In the genomic region with DNA sequence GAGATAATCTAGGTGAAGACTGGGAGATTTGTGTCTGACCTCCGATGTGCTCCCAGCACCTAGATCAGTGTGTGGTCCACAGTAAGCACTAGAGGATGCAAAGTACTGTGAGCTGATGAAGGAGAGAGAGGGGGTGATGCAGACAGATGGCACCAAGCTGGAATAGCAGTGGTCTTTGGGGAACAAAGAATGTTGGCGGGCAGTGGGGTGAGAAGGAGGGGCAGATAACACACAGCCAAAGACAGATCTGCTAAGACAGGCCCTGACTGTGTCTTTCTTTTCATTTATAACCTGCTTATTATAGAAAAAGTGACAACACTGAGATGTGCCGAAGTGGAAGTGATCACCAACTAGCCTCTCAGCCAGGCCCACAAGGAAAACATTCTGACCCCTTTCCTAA, we compare ENCODE assay signal across 14 cellular contexts. TPM values are rescaled to one million over a fixed set of nuclear protein-coding genes. Genes with fewer than 3 reads are reported as not detected.
A peak's percentile ranks its signal among the peaks of the same experiment; 100 is the strongest.
DNase-seq lines count a peak whose midpoint lies in the region; ATAC-seq and TF ChIP-seq lines count a peak whose summit lies in the region.
"Had no signal": no experiment of that assay in that cellular context is flagged by ENCODE, and none has a peak within 500 bp of the region (broad histone marks: within the 10 kb centered on the region; RNA-seq: fewer than 3 reads in every experiment).

No MANE protein-coding gene starts in this region.

- peak overlapping the region; percentile 85; the same call in 2 of the 3 replicates for H2BK15ac ChIP-seq in IMR-90 (ENCODE audit: low read depth, low read length)

- TF ChIP-seq POLR2A in IMR-90 (IDR thresholded peaks at IDR 0.05; ENCODE audit: low read depth, low read length): no peak

- H2AK9ac ChIP-seq in IMR-90 (replicated peaks; ENCODE audit: low read depth, low read length, poor library complexity): peak overlapping the region; percentile 89

- no peaks in the 10 kb centered on the region for H3K9me3 ChIP-seq in IMR-90 (ENCODE audit: control insufficient read depth, insufficient read depth, low read length)
- no peaks in the 10 kb centered on the region for H3K9me3 ChIP-seq in lung (ENCODE audit: control insufficient read depth in 2 of 2, insufficient read depth in 1 of 2, low read length in 1 of 2)
- H3K9me3 ChIP-seq in BE2C: no peaks in the 10 kb centered on the region

- H4K5ac ChIP-seq in IMR-90 (ENCODE audit: low read depth, low read length): peak overlapping the region; percentile 87

- peak overlapping the region; percentile 97 for H3K14ac ChIP-seq in IMR-90 (replicated peaks; ENCODE audit: low read depth, low read length)

- H2BK20ac ChIP-seq in IMR-90 (ENCODE audit: low read depth, low read length): peak overlapping the region; percentile 94

- peak overlapping the region; percentile 63 to 79 for H4K8ac ChIP-seq in IMR-90 (ENCODE audit: low read depth in 2 of 2, low read length in 2 of 2)

- H4K91ac ChIP-seq in IMR-90 (ENCODE audit: insufficient read depth, low read depth, low read length): peak overlapping the region; percentile 97

- DNase-seq in IMR-90 (no peak), lung (ENCODE audit: low spot score) (no peak), substantia nigra (lab: John Stamatoyannopoulos, UW) (no peak), NCI-H446 (lab: John Stamatoyannopoulos, UW) (no peak), GM10248 (ENCODE audit: extremely low spot score) (no peak), BE2C (no peak)
- DNase-seq: activated T-cell treated with anti-CD3 and anti-CD28 coated beads, Interleukin-2, amount 50 U/mL, for 1 hour; KG1; NCI-H1930; NK-92 treated with Interleukin-12 subunit alpha and Interleukin-12 subunit beta, amount 100 ng/mL, for 24 hours; stimulated activated CD8-positive, alpha-beta memory T cell treated with anti-CD3 and anti-CD28 coated beads, Interleukin-4, amount 100 ng/mL, for 48 hours had no signal

- peak overlapping the region; percentile 94 for H3K23ac ChIP-seq in IMR-90 (ENCODE audit: low read depth, low read length)

- TF ChIP-seq CTCF in IMR-90 (conservative IDR thresholded peaks at IDR 0.05; ENCODE audit: low read depth, low read length) (no peak), lung (IDR thresholded peaks at IDR 0.05; ENCODE audit: control extremely low read depth, extremely low read depth) (no peak), GM10248 (IDR thresholded peaks at IDR 0.05; ENCODE audit: control extremely low read depth, extremely low read depth, low read depth, missing control alignments) (no peak), BE2C (IDR thresholded peaks at IDR 0.05; ENCODE audit: low read depth, low read length) (no peak)

- H3K18ac ChIP-seq in IMR-90 (ENCODE audit: low read depth, low read length): peak overlapping the region; percentile 68

- H3K4ac ChIP-seq in IMR-90 (ENCODE audit: low read depth, low read length): peak overlapping the region; percentile 98

- H3K4me1 ChIP-seq in IMR-90 (ENCODE audit: control insufficient read depth, insufficient read depth, low read length) (peaks cover 55% of the 10 kb centered on the region), lung (ENCODE audit: control insufficient read depth in 2 of 2, insufficient read depth in 2 of 2, low read length in 2 of 2) (peaks cover 43 to 54% of the 10 kb centered on the region in 2 donors), BE2C (peaks cover 17% of the 10 kb centered on the region)

- H3K36me3 ChIP-seq in IMR-90 (ENCODE audit: control insufficient read depth, insufficient read depth, low read length): no peaks in the 10 kb centered on the region; the same call in 1 of the 2 replicates
- no peaks in the 10 kb centered on the region for H3K36me3 ChIP-seq in lung (ENCODE audit: control insufficient read depth in 2 of 2, insufficient read depth in 2 of 2, low read length in 2 of 2)
- H3K36me3 ChIP-seq in BE2C: peaks cover 8% of the 10 kb centered on the region

- POLR2A ChIA-PET in IMR-90 (lab: Charles Lee; ENCODE audit: unreplicated experiment) (no interaction called here), GM10248 (lab: Yijun Ruan, JAX) (no interaction called here)

- in situ Hi-C loops in IMR-90 (cut with MboI; ENCODE audit: low sequenced_read_pairs): no loop called here

- peak overlapping the region; percentile 53 for H3K9ac ChIP-seq in IMR-90 (ENCODE audit: low read depth, low read length)

- H2BK5ac ChIP-seq in IMR-90 (ENCODE audit: low read depth, low read length, poor library complexity, severe bottlenecking): peak overlapping the region; percentile 97

- H3K9me1 ChIP-seq in IMR-90 (ENCODE audit: insufficient read depth, low read length): peaks cover 41% of the 10 kb centered on the region

- no peak for TF ChIP-seq RAD21 in IMR-90 (IDR thresholded peaks at IDR 0.05; ENCODE audit: low read length)

- no peak overlapping the region for H3K4me2 ChIP-seq in IMR-90 (ENCODE audit: low read depth, low read length)

- CTCF ChIA-PET in IMR-90 (lab: Yijun Ruan, JAX): interaction anchor here (1.6 kb wide), 1 partner anchor 155 kb away, joined by 3 read pairs; no protein-coding TSS in a partner anchor
- CTCF ChIA-PET in GM10248 (lab: Yijun Ruan, JAX): interaction anchor here (1.0 to 5.1 kb wide), 3 partner anchors 10 to 422 kb away, joined by 3 to 16 read pairs (median 6); no protein-coding TSS in a partner anchor

- H2AK5ac ChIP-seq in IMR-90 (ENCODE audit: low read depth, low read length): peak overlapping the region; percentile 99

- H2BK120ac ChIP-seq in IMR-90 (ENCODE audit: low read depth, low read length): peak overlapping the region; percentile 94

- ATAC-seq in IMR-90 (ENCODE audit: low read depth) (no peak), lung (ENCODE audit: insufficient read depth, low FRiP score) (no peak), HG03442 (IDR thresholded peaks at IDR 0.05; ENCODE audit: unreplicated experiment) (no peak)
- ATAC-seq: activated CD4-positive, CD25-positive, alpha-beta regulatory T cell treated with anti-CD3 and anti-CD28 coated beads, Interleukin-2, amount 50 U/mL, for 24 hours had no signal

- H3K56ac ChIP-seq in IMR-90 (ENCODE audit: extremely low read depth, insufficient read depth, low read length): peak overlapping the region; percentile 73

- no peak overlapping the region for H3K4me3 ChIP-seq in IMR-90 (ENCODE audit: insufficient read depth, low read depth, low read length)
- no peak overlapping the region for H3K4me3 ChIP-seq in lung
- no peak overlapping the region for H3K4me3 ChIP-seq in BE2C (ENCODE audit: low read depth, low read length)

- no TSS peak for BruUV-seq in IMR-90 (replicated peaks; lab: Mats Ljungman, UMichigan)

- intact Hi-C loops in IMR-90 (cut with micrococcal nuclease): no loop called here

- WGBS in IMR-90 (ENCODE audit: extremely low coverage in 2 of 2, insufficient read length in 1 of 2), 2 experiments: 100% methylated on average over 1 of the region's 3 CpGs; no CpG with 5 or more reads in 1 of the 2 experiments
- 82 to 88% methylated on average over 3 of the region's 3 CpGs for WGBS in lung, 2 donors

- peaks cover 11% of the 10 kb centered on the region for H4K20me1 ChIP-seq in IMR-90 (ENCODE audit: insufficient read depth, low read length)

- dilution Hi-C loops in IMR-90 (cut with HindIII; ENCODE audit: low sequenced_read_pairs, unreplicated experiment): no loop called here

- H2AFZ ChIP-seq in IMR-90 (replicated peaks; ENCODE audit: low read length, poor library complexity): peak overlapping the region; percentile 64

- H3K27me3 ChIP-seq in IMR-90 (ENCODE audit: control insufficient read depth, insufficient read depth, low read length) (no peaks in the 10 kb centered on the region), lung (ENCODE audit: control insufficient read depth, insufficient read depth) (no peaks in the 10 kb centered on the region), BE2C (no peaks in the 10 kb centered on the region)

- H3K27ac ChIP-seq in IMR-90 (ENCODE audit: insufficient read depth, low read length): peak overlapping the region; percentile 86
- peak overlapping the region; percentile 80 for H3K27ac ChIP-seq in cingulate gyrus (ENCODE audit: low read depth, low read length)
- H3K27ac ChIP-seq in lung (ENCODE audit: low read depth in 1 of 2, low read length in 1 of 2): peak overlapping the region; percentile 86 to 94
- peak overlapping the region; percentile 58 for H3K27ac ChIP-seq in substantia nigra (ENCODE audit: low read depth, low read length, poor library complexity, severe bottlenecking)

- peaks cover 48 to 89% of the 10 kb centered on the region in 2 experiments for H3K79me1 ChIP-seq in IMR-90 (ENCODE audit: low read depth in 1 of 2, low read length in 2 of 2)

TF ChIP-seq in IMR-90, 13 proteins besides CTCF, POLR2A, EP300 and RAD21:
- TF ChIP-seq MXI1 (IDR thresholded peaks at IDR 0.05; ENCODE audit: borderline replicate concordance, low read depth, low read length) (no peak), BHLHE40 (IDR thresholded peaks at IDR 0.05; ENCODE audit: low read depth, low read length) (no peak), ELK1 (IDR thresholded peaks at IDR 0.05; ENCODE audit: borderline replicate concordance, low read depth, low read length) (no peak), MAFK (IDR thresholded peaks at IDR 0.05; ENCODE audit: low read depth, low read length) (no peak)

RNA-seq across cellular contexts. Expression of gene ERGIC1, which starts 37.5 kb away (rescaled TPM):
- total RNA-seq in IMR-90 (2012; rRNA removed) (124 and 134 TPM in 2 replicates), lung (100 to 1,000 TPM in 1 of 2 donors, 10 to 100 TPM in 1; 62.2 to 215 TPM)
- polyA plus RNA-seq in IMR-90 (2012; rRNA removed) (185 and 192 TPM in 2 replicates), lung (100 to 1,000 TPM; 122 to 204 TPM)
- polyA plus RNA-seq in IMR-90 (2012; cell fraction: cytosol; rRNA removed): 59.2 and 179 TPM in 2 replicates
- 128 and 132 TPM in 2 replicates for polyA plus RNA-seq in IMR-90 (2012; cell fraction: nucleus; rRNA removed; ENCODE audit: low replicate concordance)
- polyA plus RNA-seq in BE2C (2012; ENCODE audit: insufficient read depth, insufficient read length, low read depth): 103 TPM
